ENCODE assay signal across 1 cellular context in the genomic region with DNA sequence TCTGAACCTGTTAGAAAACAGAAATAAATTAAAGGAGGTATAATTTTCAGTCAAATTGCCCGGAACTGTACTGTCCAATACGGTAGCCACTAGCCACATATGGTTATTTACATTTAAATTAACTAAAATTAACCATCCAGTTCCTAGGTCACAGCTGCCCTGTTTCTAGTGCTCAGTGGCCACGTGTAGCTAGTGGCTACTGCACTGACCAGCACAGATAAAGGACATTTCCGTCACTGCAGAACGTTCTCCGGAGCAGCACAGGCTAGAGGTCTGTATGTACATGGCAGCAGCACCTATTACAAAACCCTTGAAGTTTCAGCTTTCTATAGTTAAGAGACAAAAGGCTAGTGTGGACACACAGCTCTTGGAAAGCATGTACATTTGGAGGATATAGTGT.
TF ChIP-seq lines count a peak whose summit lies in the region.

No MANE protein-coding gene starts in this region.

TF ChIP-seq in endothelial cell of umbilical vein, 7 proteins besides CTCF, POLR2A, EP300 and RAD21:
- TF ChIP-seq GATA2 (IDR thresholded peaks at IDR 0.05; ENCODE audit: insufficient read depth, insufficient read length, low read depth, low read length) (no peak), POLR2AphosphoS5 (IDR thresholded peaks at IDR 0.05; ENCODE audit: insufficient read depth, low read depth, low read length) (no peak), EZH2 (IDR thresholded peaks at IDR 0.05; ENCODE audit: borderline replicate concordance, low read depth, low read length, severe bottlenecking) (no peak), JUN (IDR thresholded peaks at IDR 0.05; ENCODE audit: borderline replicate concordance, insufficient read depth, insufficient read length, low read depth) (no peak), MAX (IDR thresholded peaks at IDR 0.05; ENCODE audit: insufficient read depth, insufficient read length) (no peak), FOS (IDR thresholded peaks at IDR 0.05; ENCODE audit: borderline replicate concordance, insufficient read depth, low read length) (no peak), MYC (IDR thresholded peaks at IDR 0.05; ENCODE audit: low read depth, low read length) (no peak)
